Comparison of ENCODE assay signal across 18 cellular contexts in the genomic region with DNA sequence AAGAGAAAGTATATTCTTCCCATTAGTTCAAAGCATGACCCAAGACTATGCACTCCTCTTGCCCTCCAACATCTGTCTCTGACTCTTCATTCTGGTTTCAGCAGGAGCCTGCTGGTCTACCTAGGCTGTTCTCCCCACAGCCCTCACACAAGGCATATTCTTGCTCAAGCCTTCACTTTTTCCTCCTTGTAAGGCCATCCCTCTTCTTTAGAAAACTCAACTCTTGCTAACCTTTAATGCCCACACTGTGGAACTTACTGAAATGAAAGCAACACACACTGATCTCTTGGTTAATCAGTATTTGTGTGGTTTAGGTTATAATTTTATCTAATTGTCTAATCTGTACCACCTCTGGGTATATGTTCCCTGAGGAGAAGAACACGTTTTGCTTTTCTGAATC.
DNase-seq lines count a peak whose midpoint lies in the region; ATAC-seq lines count a peak whose summit lies in the region.
"Had no signal": no experiment of that assay in that cellular context is flagged by ENCODE, and none has a peak within 500 bp of the region (broad histone marks: within the 10 kb centered on the region; RNA-seq: fewer than 3 reads in every experiment).

No MANE protein-coding gene starts in this region.

- DNase-seq in activated naive CD4-positive, alpha-beta T cell treated with anti-CD3 and anti-CD28 coated beads for 36 hours: peak; percentile 53
- DNase-seq in activated naive CD4-positive, alpha-beta T cell (lab: John Stamatoyannopoulos, UW): no peak
- no peak for DNase-seq in activated CD4-positive, alpha-beta memory T cell treated with anti-CD3 and anti-CD28 coated beads, Interleukin-2, amount 10 ng/mL, durations not matched to agents 7 days and 5 days
- DNase-seq in epithelial cell of prostate (ENCODE audit: low read depth, low spot score): no peak
- no peak for DNase-seq in stimulated activated effector memory CD8-positive, alpha-beta T cell treated with anti-CD3 and anti-CD28 coated beads, Interleukin-12 subunit alpha, Interleukin-12 subunit beta, amount 100 ng/mL, for 72 hours (ENCODE audit: low spot score in 2 of 2)
- DNase-seq: COR-L47, H9, mesenchymal stem cell, MM.1S, NCI-H1930, retina, SIG-M5, T-helper 9 cell, testis had no signal

- peaks cover 50% of the 10 kb centered on the region for H3K36me3 Mint-ChIP-seq in activated naive CD4-positive, alpha-beta T cell treated with anti-CD3 and anti-CD28 coated beads for 36 hours (ENCODE audit: low read depth)
- H3K36me3 Mint-ChIP-seq in activated CD4-positive, alpha-beta memory T cell treated with anti-CD3 and anti-CD28 coated beads, Interleukin-2, amount 10 ng/mL, durations not matched to agents 7 days and 5 days (ENCODE audit: low read depth): peaks cover 77% of the 10 kb centered on the region
- H3K36me3 Mint-ChIP-seq in stimulated activated effector memory CD8-positive, alpha-beta T cell treated with anti-CD3 and anti-CD28 coated beads, Interleukin-12 subunit alpha, Interleukin-12 subunit beta, amount 100 ng/mL, for 72 hours: peaks cover 74% of the 10 kb centered on the region

- no peaks in the 10 kb centered on the region for H3K27me3 Mint-ChIP-seq in activated naive CD4-positive, alpha-beta T cell treated with anti-CD3 and anti-CD28 coated beads for 36 hours (ENCODE audit: low read depth)
- no peaks in the 10 kb centered on the region for H3K27me3 Mint-ChIP-seq in activated CD4-positive, alpha-beta memory T cell treated with anti-CD3 and anti-CD28 coated beads, Interleukin-2, amount 10 ng/mL, durations not matched to agents 7 days and 5 days

- ATAC-seq in stimulated activated effector memory CD8-positive, alpha-beta T cell treated with anti-CD3 and anti-CD28 coated beads, Interleukin-12 subunit alpha, Interleukin-12 subunit beta, amount 100 ng/mL, for 72 hours: peak; percentile 66
- ATAC-seq in GM19452 (IDR thresholded peaks at IDR 0.05; ENCODE audit: unreplicated experiment) (no peak), GM18861 (IDR thresholded peaks at IDR 0.05; ENCODE audit: unreplicated experiment) (no peak), HG03521 (IDR thresholded peaks at IDR 0.05; ENCODE audit: unreplicated experiment) (no peak)

- no peaks in the 10 kb centered on the region for H3K9me3 Mint-ChIP-seq in activated naive CD4-positive, alpha-beta T cell treated with anti-CD3 and anti-CD28 coated beads for 36 hours
- H3K9me3 Mint-ChIP-seq in activated CD4-positive, alpha-beta memory T cell treated with anti-CD3 and anti-CD28 coated beads, Interleukin-2, amount 10 ng/mL, durations not matched to agents 7 days and 5 days: peaks cover 5% of the 10 kb centered on the region
- H3K9me3 Mint-ChIP-seq in stimulated activated effector memory CD8-positive, alpha-beta T cell treated with anti-CD3 and anti-CD28 coated beads, Interleukin-12 subunit alpha, Interleukin-12 subunit beta, amount 100 ng/mL, for 72 hours: no peaks in the 10 kb centered on the region
- H3K9me3 Mint-ChIP-seq: H9, neural crest cell had no signal

- no peak overlapping the region for H3K4me3 Mint-ChIP-seq in activated naive CD4-positive, alpha-beta T cell treated with anti-CD3 and anti-CD28 coated beads for 36 hours
- no peak overlapping the region for H3K4me3 Mint-ChIP-seq in activated CD4-positive, alpha-beta memory T cell treated with anti-CD3 and anti-CD28 coated beads, Interleukin-2, amount 10 ng/mL, durations not matched to agents 7 days and 5 days
- H3K4me3 Mint-ChIP-seq in stimulated activated effector memory CD8-positive, alpha-beta T cell treated with anti-CD3 and anti-CD28 coated beads, Interleukin-12 subunit alpha, Interleukin-12 subunit beta, amount 100 ng/mL, for 72 hours: peak overlapping the region; percentile 24
- H3K4me3 Mint-ChIP-seq: H9, neural crest cell had no signal

- CTCF ChIA-PET in activated naive CD4-positive, alpha-beta T cell treated with anti-CD3 and anti-CD28 coated beads for 36 hours (lab: Charles Lee): no interaction called here
- CTCF ChIA-PET in activated CD4-positive, alpha-beta memory T cell treated with anti-CD3 and anti-CD28 coated beads, Interleukin-2, amount 10 ng/mL, durations not matched to agents 7 days and 5 days (lab: Charles Lee): interaction anchor here (1.5 kb wide), 1 partner anchor 27 kb away, joined by 3 read pairs; no protein-coding TSS in a partner anchor

- POLR2A ChIA-PET in activated CD4-positive, alpha-beta memory T cell treated with anti-CD3 and anti-CD28 coated beads, Interleukin-2, amount 10 ng/mL, durations not matched to agents 7 days and 5 days (lab: Charles Lee): interaction anchor here (0.7 to 1.3 kb wide), 3 partner anchors 9 to 57 kb away, joined by 3 to 5 read pairs (median 3); no protein-coding TSS in a partner anchor

- intact Hi-C loops in activated naive CD4-positive, alpha-beta T cell treated with anti-CD3 and anti-CD28 coated beads for 36 hours (cut with micrococcal nuclease): no loop called here

- H3K27ac ChIP-seq in epithelial cell of prostate: peak overlapping the region; percentile 41
- H3K27ac ChIP-seq: testis had no signal

- H3K27ac Mint-ChIP-seq in activated naive CD4-positive, alpha-beta T cell treated with anti-CD3 and anti-CD28 coated beads for 36 hours: peak overlapping the region; percentile 74
- H3K27ac Mint-ChIP-seq in activated CD4-positive, alpha-beta memory T cell treated with anti-CD3 and anti-CD28 coated beads, Interleukin-2, amount 10 ng/mL, durations not matched to agents 7 days and 5 days: peak overlapping the region; percentile 37
- H3K27ac Mint-ChIP-seq in stimulated activated effector memory CD8-positive, alpha-beta T cell treated with anti-CD3 and anti-CD28 coated beads, Interleukin-12 subunit alpha, Interleukin-12 subunit beta, amount 100 ng/mL, for 72 hours: peak overlapping the region; percentile 74
- H3K27ac Mint-ChIP-seq: H9 had no signal

- peaks cover 71% of the 10 kb centered on the region for H3K4me1 Mint-ChIP-seq in activated naive CD4-positive, alpha-beta T cell treated with anti-CD3 and anti-CD28 coated beads for 36 hours (ENCODE audit: low read depth)
- H3K4me1 Mint-ChIP-seq in activated CD4-positive, alpha-beta memory T cell treated with anti-CD3 and anti-CD28 coated beads, Interleukin-2, amount 10 ng/mL, durations not matched to agents 7 days and 5 days: peaks cover 75% of the 10 kb centered on the region
- peaks cover 66% of the 10 kb centered on the region for H3K4me1 Mint-ChIP-seq in stimulated activated effector memory CD8-positive, alpha-beta T cell treated with anti-CD3 and anti-CD28 coated beads, Interleukin-12 subunit alpha, Interleukin-12 subunit beta, amount 100 ng/mL, for 72 hours
- H3K4me1 Mint-ChIP-seq: H9 had no signal
